16 cellular contexts compared by ENCODE assay signal in the genomic region with DNA sequence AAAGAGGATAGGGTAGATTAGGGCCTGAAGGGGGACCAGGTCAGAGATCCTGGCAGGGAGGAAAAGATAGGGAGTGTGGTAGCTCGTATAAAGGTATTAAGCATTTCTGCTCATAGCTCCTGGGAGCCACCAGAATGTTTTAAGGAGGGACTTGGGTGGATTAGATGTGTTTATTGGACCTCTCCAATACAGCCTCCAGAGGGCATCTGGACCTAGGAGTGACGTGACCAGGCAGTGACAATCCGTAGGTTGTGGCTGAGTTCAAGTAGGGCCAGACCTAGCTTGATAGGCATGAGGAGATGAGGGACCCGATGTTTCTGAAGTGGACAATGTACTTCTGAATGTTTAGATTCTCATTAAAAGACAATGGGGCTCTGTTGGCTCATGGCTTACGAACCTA.
A peak's percentile ranks its signal among the peaks of the same experiment; 100 is the strongest.
DNase-seq lines count a peak whose midpoint lies in the region; ATAC-seq, FAIRE-seq and TF ChIP-seq lines count a peak whose summit lies in the region.
"Had no signal": no experiment of that assay in that cellular context is flagged by ENCODE, and none has a peak within 500 bp of the region (broad histone marks: within the 10 kb centered on the region; RNA-seq: fewer than 3 reads in every experiment).

No MANE protein-coding gene starts in this region.

- no peak overlapping the region for H3K27ac ChIP-seq in foreskin keratinocyte

- H3K27me3 ChIP-seq in foreskin keratinocyte = no peaks in the 10 kb centered on the region

- no peaks in the 10 kb centered on the region for H3K27me3 Mint-ChIP-seq in MCF 10A (ENCODE audit: insufficient read depth, unreplicated experiment)

- intact Hi-C loops in MCF 10A (cut with micrococcal nuclease) = no loop called here

- TF ChIP-seq POLR2A in NB4 (IDR thresholded peaks at IDR 0.05; ENCODE audit: extremely low read depth, insufficient read length) = no peak

- no peaks in the 10 kb centered on the region for H3K4me1 Mint-ChIP-seq in MCF 10A (ENCODE audit: insufficient read depth, unreplicated experiment)
- H3K4me1 Mint-ChIP-seq: CD4-positive, CD25-positive, alpha-beta regulatory T cell had no signal

- POLR2A ChIA-PET in MCF 10A (lab: Yijun Ruan, JAX) = interaction anchor here (0.6 to 0.8 kb wide), 3 partner anchors 43 to 369 kb away, joined by 3 to 4 read pairs (median 4); no protein-coding TSS in a partner anchor

- TF ChIP-seq CTCF in NB4 (IDR thresholded peaks at IDR 0.05; ENCODE audit: low read depth, low read length) (no peak), foreskin keratinocyte (conservative IDR thresholded peaks at IDR 0.05) (peak; percentile 8), MCF 10A (IDR thresholded peaks at IDR 0.05; ENCODE audit: unreplicated experiment) (no peak)

- H3K36me3 Mint-ChIP-seq in MCF 10A (ENCODE audit: insufficient read depth, unreplicated experiment) = peaks cover 5% of the 10 kb centered on the region
- H3K36me3 Mint-ChIP-seq: CD4-positive, CD25-positive, alpha-beta regulatory T cell had no signal

- H3K27ac Mint-ChIP-seq in MCF 10A (ENCODE audit: low read depth, unreplicated experiment) = no peak overlapping the region
- H3K27ac Mint-ChIP-seq: CD4-positive, CD25-positive, alpha-beta regulatory T cell had no signal

- no peak for ATAC-seq in foreskin keratinocyte

- DNase-seq in DMS114 treated with DMSO at 0.1 percent for 48 hours (lab: John Stamatoyannopoulos, UW; ENCODE audit: unreplicated experiment) = peak; percentile 7
- peak; percentile 18 for DNase-seq in NB4 (ENCODE audit: low read depth)
- DNase-seq in foreskin keratinocyte = no peak
- DNase-seq in MCF 10A (ENCODE audit: unreplicated experiment) = no peak
- no peak for DNase-seq in stimulated activated CD4-positive, alpha-beta T cell treated with anti-CD3 and anti-CD28 coated beads, Interleukin-15, amount 100 ng/mL, for 24 hours
- no peak for DNase-seq in Kasumi-1 (lab: John Stamatoyannopoulos, UW)
- DNase-seq: ACHN; AML-193; CD4-positive, CD25-positive, alpha-beta regulatory T cell; DMS53; Karpas-422; NCI-H187 treated with DMSO at 0.1 percent for 48 hours; NCI-H748 treated with DMSO at 0.1 percent for 48 hours; SHP77 had no signal

- no peak overlapping the region for H3K4me3 ChIP-seq in NB4 (ENCODE audit: low read depth, low read length)

- H3K4me1 ChIP-seq in foreskin keratinocyte = peaks cover 5% of the 10 kb centered on the region

- no peaks in the 10 kb centered on the region for H3K9me3 Mint-ChIP-seq in MCF 10A (ENCODE audit: unreplicated experiment)

- FAIRE-seq in TTC549 (lab: Jason Lieb, UNC) = peak; percentile 93
- FAIRE-seq: RCC 7860 had no signal

- no peak overlapping the region for H3K4me3 Mint-ChIP-seq in MCF 10A (ENCODE audit: unreplicated experiment)
- H3K4me3 Mint-ChIP-seq: CD4-positive, CD25-positive, alpha-beta regulatory T cell had no signal

- CTCF ChIA-PET in MCF 10A (lab: Yijun Ruan, JAX) = interaction anchor here (0.6 to 2.3 kb wide), 4 partner anchors 85 to 361 kb away, joined by 3 to 12 read pairs (median 3); no protein-coding TSS in a partner anchor

- BruUV-seq in MCF 10A (replicated peaks; lab: Mats Ljungman, UMichigan) = no TSS peak

Comparison
In these comparisons a context has a peak if more than half of its experiments do, and no peak if none do; other contexts are left out.
1. DNase-seq: peak in DMS114 treated with DMSO at 0.1 percent for 48 hours (single experiment) and NB4 (single experiment); none in foreskin keratinocyte (0 of 2), MCF 10A (single experiment), stimulated activated CD4-positive, alpha-beta T cell treated with anti-CD3 and anti-CD28 coated beads, Interleukin-15, amount 100 ng/mL, for 24 hours (single experiment) and Kasumi-1 (0 of 2).